21 cellular contexts compared by ENCODE assay signal in the genomic region with DNA sequence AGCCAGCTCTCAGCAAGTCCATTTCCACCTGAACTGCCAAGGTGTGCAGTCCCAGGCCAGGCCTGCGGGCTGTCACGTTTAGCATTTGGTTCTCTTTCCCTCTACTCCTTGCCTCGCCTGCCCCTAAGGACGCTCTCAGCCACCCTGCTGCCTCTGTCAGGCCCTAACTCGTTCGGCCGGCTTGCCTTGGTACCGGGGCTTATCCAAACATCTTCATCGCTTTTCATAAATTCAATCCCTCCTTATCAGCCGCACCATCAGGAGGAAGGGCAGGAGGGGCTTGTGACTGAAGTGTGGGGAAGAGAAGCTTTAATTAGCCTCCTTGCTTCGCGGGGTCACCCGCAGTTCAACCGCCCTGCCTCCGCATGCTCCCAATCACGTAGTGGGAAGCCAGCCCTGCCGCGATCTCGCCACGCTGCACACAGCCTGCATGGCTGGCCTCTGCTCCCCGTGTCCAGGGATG.
DNase-seq lines count a peak whose midpoint lies in the region; TF ChIP-seq lines count a peak whose summit lies in the region.
"Had no signal": no experiment of that assay in that cellular context is flagged by ENCODE, and none has a peak within 500 bp of the region (broad histone marks: within the 10 kb centered on the region; RNA-seq: fewer than 3 reads in every experiment).

No MANE protein-coding gene starts in this region.

- H2AK5ac ChIP-seq in mesenchymal stem cell (ENCODE audit: low read length, severe bottlenecking): no peak overlapping the region

- H3K27ac ChIP-seq in thyroid gland (no peak overlapping the region), mesenchymal stem cell (ENCODE audit: low read length, poor library complexity, severe bottlenecking) (no peak overlapping the region)
- H3K27ac ChIP-seq: ascending aorta, coronary artery, gastrocnemius medialis, GM23248, spleen, upper lobe of left lung had no signal

- H3K36me3 ChIP-seq in thyroid gland (no peaks in the 10 kb centered on the region), mesenchymal stem cell (ENCODE audit: control insufficient read depth in 1 of 2, insufficient read depth in 2 of 2, low read depth in 1 of 2, low read length in 2 of 2) (no peaks in the 10 kb centered on the region)
- H3K36me3 ChIP-seq: ascending aorta, gastrocnemius medialis, spleen, upper lobe of left lung had no signal

- no peak overlapping the region for H3K4me3 ChIP-seq in thyroid gland (replicated peaks in 1 of 3)
- no peak overlapping the region for H3K4me3 ChIP-seq in mesenchymal stem cell (ENCODE audit: insufficient read depth in 1 of 2, low read depth in 1 of 2, low read length in 2 of 2)
- H3K4me3 ChIP-seq: ascending aorta, coronary artery, gastrocnemius medialis, GM23248, spleen, upper lobe of left lung had no signal

- intact Hi-C loops in head of caudate nucleus (cut with DNase I): no loop called here
- intact Hi-C loops in thyroid gland (cut with DNase I): no loop called here

- no peak overlapping the region for H3K9ac ChIP-seq in mesenchymal stem cell (ENCODE audit: low read length)
- H3K9ac ChIP-seq: GM23248 had no signal

- TF ChIP-seq POLR2A in thyroid gland (IDR thresholded peaks at IDR 0.05): no peak

- H3K27me3 ChIP-seq in thyroid gland (no peaks in the 10 kb centered on the region), mesenchymal stem cell (ENCODE audit: control insufficient read depth in 1 of 2, insufficient read depth in 1 of 2, low read length in 2 of 2) (peaks cover 0 to 19% of the 10 kb centered on the region in 2 experiments)
- H3K27me3 ChIP-seq: ascending aorta, gastrocnemius medialis, upper lobe of left lung had no signal

- no peak overlapping the region for H3K14ac ChIP-seq in mesenchymal stem cell (ENCODE audit: low read length in 2 of 2)

- no peaks in the 10 kb centered on the region for H3K9me3 ChIP-seq in thyroid gland
- peaks cover 3% of the 10 kb centered on the region for H3K9me3 ChIP-seq in mesenchymal stem cell (ENCODE audit: control insufficient read depth, low read length)
- H3K9me3 ChIP-seq: ascending aorta, gastrocnemius medialis, upper lobe of left lung had no signal

- no peak overlapping the region for H4K8ac ChIP-seq in mesenchymal stem cell (ENCODE audit: low read length)

- no peaks in the 10 kb centered on the region for H3K79me1 ChIP-seq in mesenchymal stem cell (replicated peaks; ENCODE audit: low read length, poor library complexity, severe bottlenecking)

- TF ChIP-seq CTCF in thyroid gland (IDR thresholded peaks at IDR 0.05): no peak

- DNase-seq in DMS53 (lab: John Stamatoyannopoulos, UW): peak; percentile 24
- DNase-seq in DMS53 treated with DMSO at 0.1 percent for 48 hours (lab: John Stamatoyannopoulos, UW; ENCODE audit: unreplicated experiment): no peak
- peak; percentile 78 for DNase-seq in SK-N-DZ (ENCODE audit: low spot score)
- DNase-seq in head of caudate nucleus: peak in 39 of 42 donors; percentile 21 to 85 (median 65)
- DNase-seq in thyroid gland: peak; percentile 30 to 44
- DNase-seq in NCI-H2196 (lab: John Stamatoyannopoulos, UW; ENCODE audit: unreplicated experiment): no peak
- DNase-seq in activated naive CD4-positive, alpha-beta T cell treated with Interleukin-2 at 50 U/mL for 16 hours: no peak
- DNase-seq in mesenchymal stem cell: no peak
- DNase-seq: 8988T; activated effector memory CD4-positive, alpha-beta T cell treated with anti-CD3 and anti-CD28 coated beads, Interleukin-2, amount 50 U/mL, for 16 hours; gastrocnemius medialis; GM23248; NCI-H1092; NCI-H2081 treated with DMSO at 0.1 percent for 48 hours; posterior cingulate gyrus; spleen; stimulated activated naive B cell treated with anti-CD40 and anti-IgM and Interleukin-4, amounts not matched to agents 10 μg/mL and 1 μg/mL and 100 μg/mL, for 72 hours; T-helper 2 cell had no signal

- no peak overlapping the region for H3K4ac ChIP-seq in mesenchymal stem cell (ENCODE audit: low read depth in 1 of 2, low read length in 2 of 2)

- H4K91ac ChIP-seq in mesenchymal stem cell (ENCODE audit: low read length): no peak overlapping the region

- whole genome bisulfite sequencing in thyroid gland, 2 donors: 26 to 37% methylated on average over 21 of the region's 21 CpGs
- WGBS in mesenchymal stem cell: 85% methylated on average over 16 of the region's 21 CpGs

- no peak overlapping the region for H2BK120ac ChIP-seq in mesenchymal stem cell (ENCODE audit: low read depth, low read length)

- H3K4me1 ChIP-seq in thyroid gland (peaks cover 0 to 4% of the 10 kb centered on the region in 2 donors), mesenchymal stem cell (ENCODE audit: control insufficient read depth, insufficient read depth, low read depth, low read length) (peaks cover 6% of the 10 kb centered on the region)
- H3K4me1 ChIP-seq: ascending aorta, gastrocnemius medialis, spleen had no signal

- H2BK12ac ChIP-seq in mesenchymal stem cell (ENCODE audit: low read length in 2 of 2): no peak overlapping the region

- H3K23ac ChIP-seq in mesenchymal stem cell (ENCODE audit: low read length in 2 of 2): no peak overlapping the region

- no peak overlapping the region for H3K18ac ChIP-seq in mesenchymal stem cell (ENCODE audit: low read depth in 1 of 2, low read length in 2 of 2)

- no peak overlapping the region for H2AFZ ChIP-seq in mesenchymal stem cell (ENCODE audit: low read depth, low read length)
- H2AFZ ChIP-seq: GM23248 had no signal

- no peak overlapping the region for H3K4me2 ChIP-seq in mesenchymal stem cell (ENCODE audit: low read length, poor library complexity, severe bottlenecking)

- no peak overlapping the region for H2BK5ac ChIP-seq in mesenchymal stem cell (ENCODE audit: low read depth, low read length, poor library complexity, severe bottlenecking)

- H2BK15ac ChIP-seq in mesenchymal stem cell (ENCODE audit: low read depth, poor library complexity, severe bottlenecking): no peak overlapping the region

Comparison
In these comparisons a context has a peak if more than half of its experiments do, and no peak if none do; other contexts are left out.
1. DNase-seq: peak in DMS53 (single experiment), SK-N-DZ (single experiment), head of caudate nucleus (39 of 42) and thyroid gland (2 of 2); none in DMS53 treated with DMSO at 0.1 percent for 48 hours (single experiment), NCI-H2196 (single experiment), activated naive CD4-positive, alpha-beta T cell treated with Interleukin-2 at 50 U/mL for 16 hours (single experiment) and mesenchymal stem cell (single experiment).